ENCODE assay signal across 20 cellular contexts in the genomic region with DNA sequence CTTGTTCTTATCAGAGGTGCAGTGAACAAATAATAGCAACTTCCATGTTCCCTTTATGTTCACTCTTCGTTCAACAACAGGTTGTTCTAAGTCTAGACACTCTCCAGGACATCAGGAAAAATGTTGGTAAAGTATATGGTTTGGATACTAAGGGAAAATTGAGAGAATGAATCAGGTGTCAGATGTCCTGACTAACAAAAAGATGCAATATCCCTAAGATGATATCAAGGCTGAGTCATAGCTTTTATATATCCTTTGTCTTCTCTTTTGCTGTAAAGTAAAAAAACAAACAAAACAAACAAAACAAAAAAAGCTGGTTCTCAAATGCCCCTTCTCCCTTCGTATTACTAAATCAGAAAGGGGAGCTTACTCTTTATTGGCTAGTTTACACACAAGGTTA. TPM values are rescaled to one million over a fixed set of nuclear protein-coding genes. Genes with fewer than 3 reads are reported as not detected.
DNase-seq lines count a peak whose midpoint lies in the region; ATAC-seq and TF ChIP-seq lines count a peak whose summit lies in the region.
"Had no signal": no experiment of that assay in that cellular context is flagged by ENCODE, and none has a peak within 500 bp of the region (broad histone marks: within the 10 kb centered on the region; RNA-seq: fewer than 3 reads in every experiment).

No MANE protein-coding gene starts in this region.

- POLR2A ChIA-PET in IMR-90 (lab: Charles Lee; ENCODE audit: unreplicated experiment): no interaction called here

- no peak overlapping the region for H2BK15ac ChIP-seq in IMR-90 (ENCODE audit: low read depth, low read length)

- H2AFZ ChIP-seq in IMR-90 (replicated peaks; ENCODE audit: low read length, poor library complexity): no peak overlapping the region
- H2AFZ ChIP-seq: GM23338 had no signal

- H3K9me1 ChIP-seq in IMR-90 (ENCODE audit: insufficient read depth, low read length): no peaks in the 10 kb centered on the region

- H2AK9ac ChIP-seq in IMR-90 (replicated peaks; ENCODE audit: low read depth, low read length, poor library complexity): no peak overlapping the region

- H3K18ac ChIP-seq in IMR-90 (ENCODE audit: low read depth, low read length): no peak overlapping the region

- no peak overlapping the region for H3K4me3 Mint-ChIP-seq in CD14-positive monocyte
- H3K4me3 Mint-ChIP-seq: CD8-positive, alpha-beta memory T cell; GM23338; HFFc6 had no signal

- TF ChIP-seq EP300 in suprapubic skin (IDR thresholded peaks at IDR 0.05): no peak

- TF ChIP-seq CTCF in IMR-90 (conservative IDR thresholded peaks at IDR 0.05; ENCODE audit: low read depth, low read length) (no peak), suprapubic skin (IDR thresholded peaks at IDR 0.05) (no peak), BE2C (IDR thresholded peaks at IDR 0.05; ENCODE audit: low read depth, low read length) (no peak), CD14-positive monocyte (IDR thresholded peaks at IDR 0.05) (no peak)

- H3K4me1 ChIP-seq in IMR-90 (ENCODE audit: control insufficient read depth, insufficient read depth, low read length) (no peaks in the 10 kb centered on the region), suprapubic skin (no peaks in the 10 kb centered on the region), BE2C (no peaks in the 10 kb centered on the region)

- no peak overlapping the region for H3K27ac Mint-ChIP-seq in CD14-positive monocyte
- H3K27ac Mint-ChIP-seq: GM23338, HFFc6 had no signal

- H3K4ac ChIP-seq in IMR-90 (ENCODE audit: low read depth, low read length): no peak overlapping the region

- H4K20me1 ChIP-seq in IMR-90 (ENCODE audit: insufficient read depth, low read length): no peaks in the 10 kb centered on the region

- no peak overlapping the region for H2BK20ac ChIP-seq in IMR-90 (ENCODE audit: low read depth, low read length)

- H3K4me3 ChIP-seq in IMR-90 (ENCODE audit: insufficient read depth, low read depth, low read length): no peak overlapping the region
- no peak overlapping the region for H3K4me3 ChIP-seq in suprapubic skin
- no peak overlapping the region for H3K4me3 ChIP-seq in BE2C (ENCODE audit: low read depth, low read length)
- H3K4me3 ChIP-seq: GM23338 had no signal

- H2BK5ac ChIP-seq in IMR-90 (ENCODE audit: low read depth, low read length, poor library complexity, severe bottlenecking): no peak overlapping the region

- BruUV-seq in IMR-90 (replicated peaks; lab: Mats Ljungman, UMichigan): no TSS peak

- in situ Hi-C loops in IMR-90 (cut with MboI; ENCODE audit: low sequenced_read_pairs): loop anchor here (25.0 kb wide), 1 partner anchor 692 kb away; a partner anchor contains a TSS

- no peak overlapping the region for H2AK5ac ChIP-seq in IMR-90 (ENCODE audit: low read depth, low read length)

- H3K27me3 Mint-ChIP-seq in CD14-positive monocyte (ENCODE audit: low read depth in 3 of 3): peaks cover 0 to 4% (median under 1%) of the 10 kb centered on the region in 3 donors

- H3K27ac ChIP-seq in IMR-90 (ENCODE audit: insufficient read depth, low read length) (no peak overlapping the region), suprapubic skin (no peak overlapping the region)
- H3K27ac ChIP-seq: KMS-11 had no signal

- H3K79me1 ChIP-seq in IMR-90 (ENCODE audit: low read depth in 1 of 2, low read length in 2 of 2): no peaks in the 10 kb centered on the region

- H3K4me1 Mint-ChIP-seq in CD14-positive monocyte: no peaks in the 10 kb centered on the region
- H3K4me1 Mint-ChIP-seq: GM23338 had no signal

- no peak overlapping the region for H3K14ac ChIP-seq in IMR-90 (replicated peaks; ENCODE audit: low read depth, low read length)

- no peak overlapping the region for H3K4me2 ChIP-seq in IMR-90 (ENCODE audit: low read depth, low read length)
- H3K4me2 ChIP-seq: GM23338, KMS-11 had no signal

- ATAC-seq in IMR-90 (ENCODE audit: low read depth): no peak
- no peak for ATAC-seq in GM18868 (IDR thresholded peaks at IDR 0.05; ENCODE audit: unreplicated experiment)
- ATAC-seq: GM23338, HepG2 had no signal

- no peak overlapping the region for H2BK120ac ChIP-seq in IMR-90 (ENCODE audit: low read depth, low read length)

- peaks cover 0 to 7% (median 3%) of the 10 kb centered on the region in 7 donors for H3K9me3 Mint-ChIP-seq in CD14-positive monocyte
- H3K9me3 Mint-ChIP-seq: CD8-positive, alpha-beta memory T cell; GM23338; HFFc6 had no signal

- H4K8ac ChIP-seq in IMR-90 (ENCODE audit: low read depth in 2 of 2, low read length in 2 of 2): no peak overlapping the region

- no peak for TF ChIP-seq RAD21 in IMR-90 (IDR thresholded peaks at IDR 0.05; ENCODE audit: low read length)

- H3K56ac ChIP-seq in IMR-90 (ENCODE audit: extremely low read depth, insufficient read depth, low read length): no peak overlapping the region

- no peaks in the 10 kb centered on the region for H3K36me3 ChIP-seq in IMR-90 (ENCODE audit: control insufficient read depth, insufficient read depth, low read length)
- H3K36me3 ChIP-seq in suprapubic skin: no peaks in the 10 kb centered on the region
- no peaks in the 10 kb centered on the region for H3K36me3 ChIP-seq in BE2C

- no peak overlapping the region for H3K23ac ChIP-seq in IMR-90 (ENCODE audit: low read depth, low read length)

- H4K5ac ChIP-seq in IMR-90 (ENCODE audit: low read depth, low read length): no peak overlapping the region

- H3K9me3 ChIP-seq in IMR-90 (ENCODE audit: control insufficient read depth, insufficient read depth, low read length) (no peaks in the 10 kb centered on the region), suprapubic skin (no peaks in the 10 kb centered on the region), BE2C (no peaks in the 10 kb centered on the region)

- no peak overlapping the region for H3K9ac ChIP-seq in IMR-90 (ENCODE audit: low read depth, low read length)
- H3K9ac ChIP-seq: KMS-11 had no signal

- dilution Hi-C loops in IMR-90 (cut with HindIII; ENCODE audit: low sequenced_read_pairs, unreplicated experiment): no loop called here

- CTCF ChIA-PET in IMR-90 (lab: Yijun Ruan, JAX): no interaction called here

- no peak overlapping the region for H4K91ac ChIP-seq in IMR-90 (ENCODE audit: insufficient read depth, low read depth, low read length)

- no CpG with 5 or more reads among the region's 2 CpGs for WGBS in IMR-90 (ENCODE audit: extremely low coverage in 2 of 2, insufficient read length in 1 of 2), 2 experiments
- 84% methylated on average over 2 of the region's 2 CpGs for WGBS in suprapubic skin

- intact Hi-C loops in IMR-90 (cut with micrococcal nuclease) (no loop called here), CD14-positive monocyte (cut with micrococcal nuclease) (no loop called here)

- TF ChIP-seq POLR2A in IMR-90 (IDR thresholded peaks at IDR 0.05; ENCODE audit: low read depth, low read length) (no peak), suprapubic skin (IDR thresholded peaks at IDR 0.05) (no peak)

- no peaks in the 10 kb centered on the region for H3K36me3 Mint-ChIP-seq in CD14-positive monocyte

- peak; percentile 74 for DNase-seq in ELR (ENCODE audit: low read depth)
- peak; percentile 28 for DNase-seq in IMR-90
- peak; percentile 23 for DNase-seq in amniotic epithelial cell (ENCODE audit: low read depth)
- no peak for DNase-seq in suprapubic skin (ENCODE audit: low spot score in 2 of 2)
- DNase-seq in BE2C: no peak
- DNase-seq in CD14-positive monocyte (ENCODE audit: low spot score): no peak
- DNase-seq: HFFc6, NCI-H1105, NCI-H1694 treated with DMSO at 0.1 percent for 48 hours, NCI-H526 treated with DMSO at 0.1 percent for 48 hours, RPMI8226 had no signal

- H3K27me3 ChIP-seq in IMR-90 (ENCODE audit: control insufficient read depth, insufficient read depth, low read length) (no peaks in the 10 kb centered on the region; the same call in 1 of the 2 replicates), suprapubic skin (no peaks in the 10 kb centered on the region), BE2C (peaks cover 16% of the 10 kb centered on the region)

TF ChIP-seq in IMR-90, 13 proteins besides CTCF, POLR2A, EP300 and RAD21:
- TF ChIP-seq BHLHE40 (IDR thresholded peaks at IDR 0.05; ENCODE audit: low read depth, low read length): no peak
- TF ChIP-seq NFE2L2 (IDR thresholded peaks at IDR 0.05; ENCODE audit: low read depth, low read length): no peak
- TF ChIP-seq MXI1 (IDR thresholded peaks at IDR 0.05; ENCODE audit: borderline replicate concordance, low read depth, low read length): no peak
- TF ChIP-seq SMC3 (IDR thresholded peaks at IDR 0.05; ENCODE audit: low read depth, low read length): no peak
- no peak for TF ChIP-seq MAFK (IDR thresholded peaks at IDR 0.05; ENCODE audit: low read depth, low read length)
- TF ChIP-seq FOS (IDR thresholded peaks at IDR 0.05; ENCODE audit: low read depth, low read length): no peak
- no peak for TF ChIP-seq CEBPB (IDR thresholded peaks at IDR 0.05; ENCODE audit: low read depth, low read length)
TF ChIP-seq in IMR-90: peak in this region for 0.

RNA-seq across cellular contexts. Expression of a gene that starts 11.1 kb away (rescaled TPM):
- not detected in 2 replicates for total RNA-seq in IMR-90 (2012; rRNA removed)
- not detected in 2 replicates for polyA plus RNA-seq in IMR-90 (2012; rRNA removed)
- polyA plus RNA-seq in IMR-90 (2012; cell fraction: cytosol; rRNA removed): not detected in 2 replicates
- polyA plus RNA-seq in IMR-90 (2012; cell fraction: nucleus; rRNA removed; ENCODE audit: low replicate concordance): not detected in 2 replicates
- total RNA-seq in suprapubic skin: not detected
- polyA plus RNA-seq in BE2C (2012; ENCODE audit: insufficient read depth, insufficient read length, low read depth): not detected
- polyA plus RNA-seq in CD14-positive monocyte: not detected
- total RNA-seq: CD8-positive, alpha-beta memory T cell; Daoy; GM23338; HepG2; HFFc6; OCI-LY7; T-helper 2 cell treated with Interferon-gamma antibody and Interleukin-4, amounts not matched to agents 100 ng/mL and 5 ng/mL, for 36 hours had no signal
- polyA plus RNA-seq: BJ; CD8-positive, alpha-beta memory T cell; HepG2 had no signal

RNA-seq across cellular contexts. Expression of a gene that starts 15.4 kb away (rescaled TPM):
- total RNA-seq in IMR-90 (2012; rRNA removed) (2.7 and 2.8 TPM in 2 replicates), suprapubic skin (10 to 100 TPM in 2 of 4 donors, 1 to 10 TPM in 2; 2.6 to 19.4 (median 8.4) TPM)
- polyA plus RNA-seq in IMR-90 (2012; rRNA removed) (0.98 and 1.2 TPM in 2 replicates), CD14-positive monocyte (under 1 TPM in 1 of 2 donors, not detected in 1; 0.36 TPM)
- polyA plus RNA-seq in IMR-90 (2012; cell fraction: cytosol; rRNA removed): 0.11 and 0.26 TPM in 2 replicates
- polyA plus RNA-seq in IMR-90 (2012; cell fraction: nucleus; rRNA removed; ENCODE audit: low replicate concordance): 0.90 and 3.4 TPM in 2 replicates
- polyA plus RNA-seq in BE2C (2012; ENCODE audit: insufficient read depth, insufficient read length, low read depth): not detected
- total RNA-seq: HepG2, OCI-LY7 had no signal

RNA-seq across cellular contexts. Expression of a gene that starts 45.4 kb away (rescaled TPM):
- total RNA-seq in IMR-90 (2012; rRNA removed) (not detected in 2 replicates), suprapubic skin (1 to 10 TPM in 3 of 4 donors, under 1 TPM in 1; 0.60 to 3.1 (median 2.3) TPM)
- polyA plus RNA-seq in IMR-90 (2012; rRNA removed) (0.07 and 0.13 TPM in 2 replicates), CD14-positive monocyte (under 1 TPM in 1 of 2 donors, not detected in 1; 0.24 TPM)
- polyA plus RNA-seq in IMR-90 (2012; cell fraction: cytosol; rRNA removed): 0.02 TPM in 2 replicates
- polyA plus RNA-seq in IMR-90 (2012; cell fraction: nucleus; rRNA removed; ENCODE audit: low replicate concordance): 0.03 TPM in 1 of 2 replicates, not detected in the other
- polyA plus RNA-seq in BE2C (2012; ENCODE audit: insufficient read depth, insufficient read length, low read depth): not detected
- total RNA-seq: CD8-positive, alpha-beta memory T cell; GM23338; HepG2; OCI-LY7 had no signal
- polyA plus RNA-seq: HepG2 had no signal

Comparison
In these comparisons a context has a peak if more than half of its experiments do, and no peak if none do; other contexts are left out.
1. DNase-seq: peak in ELR (single experiment), IMR-90 (single experiment) and amniotic epithelial cell (single experiment); none in suprapubic skin (0 of 2), BE2C (single experiment) and CD14-positive monocyte (single experiment).